Comparison of ENCODE assay signal across 27 cellular contexts in genomic region chr19:30152510-30153291, GRCh38.
"Had no signal": no experiment of that assay in that cellular context is flagged by ENCODE, and none has a peak within 500 bp of the region (broad histone marks: within the 10 kb centered on the region; RNA-seq: fewer than 3 reads in every experiment).

No MANE protein-coding gene starts in this region.

- H3K4me3 ChIP-seq: esophagus muscularis mucosa, gastroesophageal sphincter, heart left ventricle, hepatocyte, left lung, mucosa of descending colon, right lobe of liver, suprapubic skin, transverse colon, upper lobe of right lung, vagina had no signal

- H3K9me3 ChIP-seq: esophagus muscularis mucosa, gastroesophageal sphincter, heart left ventricle, left lung, mucosa of descending colon, right lobe of liver, suprapubic skin, transverse colon, upper lobe of right lung, vagina had no signal

- H3K27ac Mint-ChIP-seq: dendritic cell treated with granulocyte-macrophage colony-stimulating factor and Interleukin-4, amounts not matched to agents 40 ng/mL and 50 ng/mL, for 4 days; mesothelial cell of epicardium; naive B cell; natural killer cell treated with Interleukin-12 subunit alpha and Interleukin-12 subunit beta and Interleukin-15 and Interleukin-18, amount 100 ng/mL, for 72 hours; progenitor cell of endocrine pancreas; stimulated activated naive CD8-positive, alpha-beta T cell treated with anti-CD3 and anti-CD28 coated beads, Interleukin-15, amount 100 ng/mL, for 72 hours had no signal

- H3K36me3 ChIP-seq: esophagus muscularis mucosa, gastroesophageal sphincter, heart left ventricle, left lung, right lobe of liver, suprapubic skin, transverse colon, upper lobe of right lung, vagina had no signal

- H3K27ac ChIP-seq: esophagus muscularis mucosa, foreskin keratinocyte, gastroesophageal sphincter, heart left ventricle, hepatocyte, left lung, parathyroid adenoma, right lobe of liver, suprapubic skin, transverse colon, upper lobe of right lung, vagina had no signal

- H3K4me1 ChIP-seq: esophagus muscularis mucosa, foreskin keratinocyte, gastroesophageal sphincter, heart left ventricle, left lung, parathyroid adenoma, right lobe of liver, suprapubic skin, transverse colon, upper lobe of right lung, vagina had no signal

- H3K27me3 Mint-ChIP-seq: dendritic cell treated with granulocyte-macrophage colony-stimulating factor and Interleukin-4, amounts not matched to agents 40 ng/mL and 50 ng/mL, for 4 days; natural killer cell treated with Interleukin-12 subunit alpha and Interleukin-12 subunit beta and Interleukin-15 and Interleukin-18, amount 100 ng/mL, for 72 hours had no signal

- H3K4me3 Mint-ChIP-seq: dendritic cell treated with granulocyte-macrophage colony-stimulating factor and Interleukin-4, amounts not matched to agents 40 ng/mL and 50 ng/mL, for 4 days; mesothelial cell of epicardium; naive B cell; natural killer cell treated with Interleukin-12 subunit alpha and Interleukin-12 subunit beta and Interleukin-15 and Interleukin-18, amount 100 ng/mL, for 72 hours; neural crest cell; stimulated activated naive CD8-positive, alpha-beta T cell treated with anti-CD3 and anti-CD28 coated beads, Interleukin-15, amount 100 ng/mL, for 72 hours had no signal

- H2AFZ ChIP-seq: hepatocyte, parathyroid adenoma had no signal

- H3K9me3 Mint-ChIP-seq: dendritic cell treated with granulocyte-macrophage colony-stimulating factor and Interleukin-4, amounts not matched to agents 40 ng/mL and 50 ng/mL, for 4 days; mesothelial cell of epicardium; natural killer cell treated with Interleukin-12 subunit alpha and Interleukin-12 subunit beta and Interleukin-15 and Interleukin-18, amount 100 ng/mL, for 72 hours; neural crest cell; stimulated activated naive CD8-positive, alpha-beta T cell treated with anti-CD3 and anti-CD28 coated beads, Interleukin-15, amount 100 ng/mL, for 72 hours had no signal

- H3K4me1 Mint-ChIP-seq: mesothelial cell of epicardium had no signal

- H3K4me2 ChIP-seq: hepatocyte had no signal

- H3K27me3 ChIP-seq: foreskin keratinocyte, hepatocyte, right lobe of liver, transverse colon, vagina had no signal

- ATAC-seq: foreskin keratinocyte; gastroesophageal sphincter; heart left ventricle; left lung; mucosa of descending colon; right lobe of liver; stimulated activated naive CD8-positive, alpha-beta T cell treated with anti-CD3 and anti-CD28 coated beads, Interleukin-15, amount 100 ng/mL, for 72 hours; upper lobe of right lung had no signal

- H3K36me3 Mint-ChIP-seq: mesothelial cell of epicardium; naive B cell; natural killer cell treated with Interleukin-12 subunit alpha and Interleukin-12 subunit beta and Interleukin-15 and Interleukin-18, amount 100 ng/mL, for 72 hours had no signal

- DNase-seq: effector CD8-positive, alpha-beta T cell; foreskin keratinocyte; heart left ventricle; kidney; left lung; mesenchymal stem cell; mucosa of descending colon; naive B cell; right lobe of liver; small intestine; stimulated activated CD4-positive, alpha-beta T cell treated with anti-CD3 and anti-CD28 coated beads, Interleukin-15, amount 100 ng/mL, for 24 hours; stimulated activated CD4-positive, alpha-beta T cell treated with anti-CD3 and anti-CD28 coated beads, Interleukin-2, amount 100 ng/mL, for 48 hours; stimulated activated naive CD4-positive, alpha-beta T cell; stimulated activated naive CD8-positive, alpha-beta T cell treated with anti-CD3 and anti-CD28 coated beads, Interleukin-15, amount 100 ng/mL, for 72 hours; transverse colon; upper lobe of right lung had no signal

- H3K79me2 ChIP-seq: hepatocyte, parathyroid adenoma had no signal
